Comparison of ENCODE assay signal across 22 cellular contexts in genomic region chr13:106503272-106503671, GRCh38. TPM values are rescaled to one million over a fixed set of nuclear protein-coding genes. Genes with fewer than 3 reads are reported as not detected.
DNase-seq lines count a peak whose midpoint lies in the region; ATAC-seq and TF ChIP-seq lines count a peak whose summit lies in the region.
"Had no signal": no experiment of that assay in that cellular context is flagged by ENCODE, and none has a peak within 500 bp of the region (broad histone marks: within the 10 kb centered on the region; RNA-seq: fewer than 3 reads in every experiment).

No MANE protein-coding gene starts in this region.

- no peaks in the 10 kb centered on the region for H3K9me2 ChIP-seq in SK-N-SH

- WGBS in SK-N-SH (ENCODE audit: low lambda C conversion rate) = 87% methylated on average over 2 of the region's 5 CpGs

- H3K79me2 ChIP-seq in SK-N-SH (ENCODE audit: insufficient read depth) = no peaks in the 10 kb centered on the region

- no peak overlapping the region for H3K9ac ChIP-seq in SK-N-SH
- H3K9ac ChIP-seq: neural progenitor cell had no signal

- H3K9me3 Mint-ChIP-seq in endothelial cell (ENCODE audit: unreplicated experiment) = no peaks in the 10 kb centered on the region
- H3K9me3 Mint-ChIP-seq: activated naive CD4-positive, alpha-beta T cell treated with anti-CD3 and anti-CD28 coated beads for 36 hours had no signal

- no peaks in the 10 kb centered on the region for H4K20me1 ChIP-seq in SK-N-SH (ENCODE audit: insufficient read depth)

- peaks cover 18% of the 10 kb centered on the region for H3F3A ChIP-seq in SK-N-SH (replicated peaks; ENCODE audit: insufficient read depth)

- POLR2A ChIA-PET in SK-N-SH (lab: Yijun Ruan, JAX) = no interaction called here

- H3K9me3 ChIP-seq in SK-N-SH (no peaks in the 10 kb centered on the region), thoracic aorta (no peaks in the 10 kb centered on the region)
- no peaks in the 10 kb centered on the region for H3K9me3 ChIP-seq in effector memory CD4-positive, alpha-beta T cell (ENCODE audit: control insufficient read depth, low read length)
- H3K9me3 ChIP-seq: HAP-1, lower lobe of right lung, right atrium auricular region had no signal

- CTCF ChIA-PET in SK-N-SH (lab: Yijun Ruan, JAX) = interaction anchor here (0.9 to 1.2 kb wide), 2 partner anchors 12 to 25 kb away, joined by 3 read pairs; no protein-coding TSS in a partner anchor

- H3K36me3 ChIP-seq in SK-N-SH (replicated peaks in 1 of 2; ENCODE audit: control insufficient read depth in 1 of 2, insufficient read depth in 2 of 2, low read length in 1 of 2) (peaks cover 0 to 2% of the 10 kb centered on the region in 2 experiments), thoracic aorta (no peaks in the 10 kb centered on the region)
- H3K36me3 ChIP-seq in effector memory CD4-positive, alpha-beta T cell (ENCODE audit: control insufficient read depth, insufficient read depth, low read length) = no peaks in the 10 kb centered on the region
- H3K36me3 ChIP-seq: HAP-1, lower lobe of right lung, right atrium auricular region had no signal

- ATAC-seq in SK-N-SH treated with all-trans-retinoic acid at 6 μM for 48 hours (no peak; the same call in 2 of the 3 replicates), thoracic aorta (ENCODE audit: insufficient number of reproducible peaks, low FRiP score, low read depth) (no peak)

- peaks cover 25% of the 10 kb centered on the region in 2 experiments for H3K4me1 ChIP-seq in SK-N-SH (ENCODE audit: control insufficient read depth in 1 of 2, insufficient read depth in 2 of 2, low read depth in 1 of 2, low read length in 1 of 2)
- peaks cover 7 to 84% of the 10 kb centered on the region in 2 donors for H3K4me1 ChIP-seq in thoracic aorta (ENCODE audit: control insufficient read depth in 1 of 2, low read depth in 2 of 2)
- no peaks in the 10 kb centered on the region for H3K4me1 ChIP-seq in effector memory CD4-positive, alpha-beta T cell (ENCODE audit: control insufficient read depth, insufficient read depth, low read length, poor library complexity, severe bottlenecking)

- H3K4me1 Mint-ChIP-seq in endothelial cell (ENCODE audit: unreplicated experiment) = peaks cover 45% of the 10 kb centered on the region

- peaks cover 6% of the 10 kb centered on the region for H3K27me3 Mint-ChIP-seq in endothelial cell (ENCODE audit: unreplicated experiment)

- H2AFZ ChIP-seq in SK-N-SH (ENCODE audit: low read depth) = no peak overlapping the region
- H2AFZ ChIP-seq: neural progenitor cell had no signal

- H3K4me3 ChIP-seq in SK-N-SH (ENCODE audit: low read depth in 2 of 2, low read length in 1 of 2) = no peak overlapping the region
- H3K4me3 ChIP-seq in thoracic aorta = peak overlapping the region; percentile 22
- no peak overlapping the region for H3K4me3 ChIP-seq in effector memory CD4-positive, alpha-beta T cell (ENCODE audit: insufficient read depth, low read depth, low read length, poor library complexity, severe bottlenecking)
- H3K4me3 ChIP-seq: HAP-1, lower lobe of right lung, neural progenitor cell, right atrium auricular region had no signal

- H3K4me3 Mint-ChIP-seq in endothelial cell (ENCODE audit: unreplicated experiment) = peak overlapping the region; percentile 53
- H3K4me3 Mint-ChIP-seq: activated naive CD4-positive, alpha-beta T cell treated with anti-CD3 and anti-CD28 coated beads for 36 hours; neural progenitor cell had no signal

- H3K36me3 Mint-ChIP-seq in endothelial cell (ENCODE audit: low read depth, unreplicated experiment) = peaks cover 55% of the 10 kb centered on the region

- TF ChIP-seq RAD21 in SK-N-SH (IDR thresholded peaks at IDR 0.05; ENCODE audit: low read length) = no peak

- H3K27ac ChIP-seq in SK-N-SH (ENCODE audit: low read depth in 2 of 2, low read length in 1 of 2) (peak overlapping the region in 1 of 2 experiments; percentile 62; a peak in 2 of 4 replicates), thoracic aorta (peak overlapping the region; percentile 62 to 69)
- H3K27ac ChIP-seq in effector memory CD4-positive, alpha-beta T cell (ENCODE audit: insufficient read depth, low read length, poor library complexity, severe bottlenecking) = no peak overlapping the region
- H3K27ac ChIP-seq: 22Rv1, lower lobe of right lung, neural progenitor cell had no signal

- TF ChIP-seq CTCF in SK-N-SH (IDR thresholded peaks at IDR 0.05) = no peak
- TF ChIP-seq CTCF in endothelial cell (IDR thresholded peaks at IDR 0.05; ENCODE audit: unreplicated experiment) = no peak
- no peak for TF ChIP-seq CTCF in thoracic aorta (IDR thresholded peaks at IDR 0.05)

- H3K27me3 ChIP-seq in SK-N-SH (ENCODE audit: insufficient read depth) = no peaks in the 10 kb centered on the region
- no peaks in the 10 kb centered on the region for H3K27me3 ChIP-seq in thoracic aorta (replicated peaks; ENCODE audit: insufficient read depth)
- no peaks in the 10 kb centered on the region for H3K27me3 ChIP-seq in effector memory CD4-positive, alpha-beta T cell (replicated peaks; ENCODE audit: control insufficient read depth, insufficient read depth, low read length, poor library complexity, severe bottlenecking)
- H3K27me3 ChIP-seq: neural progenitor cell, right atrium auricular region had no signal

- TF ChIP-seq EP300 in SK-N-SH (IDR thresholded peaks at IDR 0.05; ENCODE audit: borderline replicate concordance in 1 of 2, low read depth in 1 of 2, low read length in 1 of 2) = no peak

- DNase-seq in SK-N-SH = no peak
- no peak for DNase-seq in endothelial cell (ENCODE audit: low spot score)
- peak; percentile 44 for DNase-seq in myocyte (ENCODE audit: low read depth)
- DNase-seq in thoracic aorta (ENCODE audit: low spot score) = no peak
- DNase-seq in KG1 (lab: John Stamatoyannopoulos, UW) = no peak
- no peak for DNase-seq in NCI-H526 (lab: John Stamatoyannopoulos, UW)
- no peak for DNase-seq in effector memory CD4-positive, alpha-beta T cell
- DNase-seq: activated CD4-positive, alpha-beta T cell treated with anti-CD3 and anti-CD28 coated beads, Interleukin-2, amount 50 U/mL, for 48 hours; activated naive CD4-positive, alpha-beta T cell treated with anti-CD3 and anti-CD28 coated beads for 36 hours; erythroblast; lower lobe of right lung; NCI-H1048; NCI-H1694; NCI-H510A; RPMI8226; stimulated activated CD4-positive, alpha-beta T cell treated with anti-CD3 and anti-CD28 coated beads, Interleukin-1b, Interleukin-23, amount 100 ng/mL, for 48 hours; stimulated activated naive CD4-positive, alpha-beta T cell treated with Interleukin-2 at 50 U/mL for 16 hours had no signal

- no peak overlapping the region for H3K27ac Mint-ChIP-seq in endothelial cell (ENCODE audit: unreplicated experiment)
- H3K27ac Mint-ChIP-seq: activated naive CD4-positive, alpha-beta T cell treated with anti-CD3 and anti-CD28 coated beads for 36 hours; neural progenitor cell had no signal

- peak overlapping the region; percentile 47 for H3K4me2 ChIP-seq in SK-N-SH
- H3K4me2 ChIP-seq: neural progenitor cell had no signal

TF ChIP-seq in SK-N-SH, 30 proteins besides CTCF, POLR2A, EP300 and RAD21 (continues in another document):
- TF ChIP-seq FOSL2 (IDR thresholded peaks at IDR 0.05; ENCODE audit: borderline replicate concordance, low read depth) (no peak), TAF1 (IDR thresholded peaks at IDR 0.05; ENCODE audit: borderline replicate concordance, low read depth, low read length) (no peak), TEAD4 (IDR thresholded peaks at IDR 0.05; ENCODE audit: borderline replicate concordance, insufficient read depth) (no peak), RFX5 (IDR thresholded peaks at IDR 0.05; ENCODE audit: low read length) (no peak), EZH2phosphoT487 (IDR thresholded peaks at IDR 0.05; ENCODE audit: borderline replicate concordance, low read depth) (no peak), MXI1 (IDR thresholded peaks at IDR 0.05; ENCODE audit: low read depth, low read length) (no peak), RCOR1 (IDR thresholded peaks at IDR 0.05; ENCODE audit: low read length) (no peak), FOXM1 (IDR thresholded peaks at IDR 0.05; ENCODE audit: low read depth) (no peak), SMC3 (IDR thresholded peaks at IDR 0.05; ENCODE audit: low read depth, low read length) (no peak), USF2 (IDR thresholded peaks at IDR 0.05; ENCODE audit: borderline replicate concordance, low read depth, low read length) (no peak)

TF ChIP-seq in SK-N-SH treated with all-trans-retinoic acid at 6 μM for 48 hours, 23 proteins besides CTCF, POLR2A, EP300 and RAD21 (continues in another document):
- TF ChIP-seq ZNF8 (CRISPR knock-in tag; IDR thresholded peaks at IDR 0.05) (no peak), CREB5 (CRISPR knock-in tag; IDR thresholded peaks at IDR 0.05; ENCODE audit: low read depth) (no peak), ARNTL (CRISPR knock-in tag; IDR thresholded peaks at IDR 0.05; ENCODE audit: borderline replicate concordance, low read depth) (no peak), TCF4 (CRISPR knock-in tag; IDR thresholded peaks at IDR 0.05; ENCODE audit: borderline replicate concordance) (no peak), ZC3H10 (CRISPR knock-in tag; IDR thresholded peaks at IDR 0.05) (no peak), CSRNP3 (CRISPR knock-in tag; IDR thresholded peaks at IDR 0.05) (no peak)

RNA-seq across cellular contexts. Expression of gene EFNB2, which starts 32.2 kb away (rescaled TPM):
- polyA plus RNA-seq in SK-N-SH (2012; rRNA removed) = 2.8 and 3.0 TPM in 2 replicates
- polyA plus RNA-seq in SK-N-SH (2012; cell fraction: cytosol; rRNA removed) = 3.7 and 4.4 TPM in 2 replicates
- 2.7 and 3.6 TPM in 2 replicates for polyA plus RNA-seq in SK-N-SH (2012; cell fraction: nucleus; rRNA removed)
- total RNA-seq in endothelial cell (ENCODE audit: unreplicated experiment) (353 TPM), myocyte (4.4 and 4.8 TPM in 2 replicates), thoracic aorta (10 to 100 TPM; 27.2 to 45.2 TPM)
- 10.9 TPM for polyA plus RNA-seq in myocyte (2012)
